16 cellular contexts compared by ENCODE assay signal in genomic region chr2:62814132-62814531, GRCh38.
DNase-seq lines count a peak whose midpoint lies in the region; ATAC-seq and TF ChIP-seq lines count a peak whose summit lies in the region.
"Had no signal": no experiment of that assay in that cellular context is flagged by ENCODE, and none has a peak within 500 bp of the region (broad histone marks: within the 10 kb centered on the region; RNA-seq: fewer than 3 reads in every experiment).

No MANE protein-coding gene starts in this region.

- intact Hi-C loops in A673 (cut with micrococcal nuclease; ENCODE audit: unreplicated experiment): no loop called here

- H3K27me3 ChIP-seq in A673 (replicated peaks; ENCODE audit: insufficient read depth, low read depth, low read length, poor library complexity) (no peaks in the 10 kb centered on the region), GM23338 (ENCODE audit: insufficient read depth) (no peaks in the 10 kb centered on the region)
- H3K27me3 ChIP-seq: foreskin keratinocyte had no signal

- 0 out of 2 replicates have a peak, but pooled peaks cover 6% of the 10 kb centered on the region for H4K20me1 ChIP-seq in GM23338 (replicated peaks; ENCODE audit: insufficient read depth)

- no TSS peak for BruUV-seq in A673 (replicated peaks; lab: Mats Ljungman, UMichigan)

- no peak for ATAC-seq in GM23338
- peak; percentile 56 for ATAC-seq in SK-N-SH treated with all-trans-retinoic acid at 6 μM for 48 hours
- ATAC-seq in GM19455 (IDR thresholded peaks at IDR 0.05; ENCODE audit: unreplicated experiment): no peak
- no peak for ATAC-seq in effector memory CD8-positive, alpha-beta T cell (replicated peaks)
- no peak for ATAC-seq in HG02571 (IDR thresholded peaks at IDR 0.05; ENCODE audit: unreplicated experiment)
- ATAC-seq: foreskin keratinocyte, left cardiac atrium had no signal

- no peak overlapping the region for H3K4me3 ChIP-seq in A673 (ENCODE audit: low read depth, low read length, poor library complexity, severe bottlenecking)
- H3K4me3 ChIP-seq in GM23338: no peak overlapping the region
- no peak overlapping the region for H3K4me3 ChIP-seq in fibroblast of the aortic adventitia (ENCODE audit: low read depth, low read length)

- H3K9me2 ChIP-seq in GM23338 (ENCODE audit: insufficient read depth): no peaks in the 10 kb centered on the region

- no peaks in the 10 kb centered on the region; the same call in 2 of the 3 replicates for H3K36me3 Mint-ChIP-seq in GM23338 (ENCODE audit: low read depth)
- H3K36me3 Mint-ChIP-seq in effector memory CD8-positive, alpha-beta T cell (ENCODE audit: insufficient read depth): no peaks in the 10 kb centered on the region

- H2AFZ ChIP-seq in GM23338: no peak overlapping the region

- no peaks in the 10 kb centered on the region for H3K9me3 Mint-ChIP-seq in GM23338
- H3K9me3 Mint-ChIP-seq in effector memory CD8-positive, alpha-beta T cell: no peaks in the 10 kb centered on the region
- H3K9me3 Mint-ChIP-seq: nephron progenitor cell had no signal

- H3K4me2 ChIP-seq in GM23338: no peak overlapping the region

- H3K79me2 ChIP-seq in GM23338 (replicated peaks; ENCODE audit: insufficient read depth): 0 out of 2 replicates have a peak, but pooled peaks cover 6% of the 10 kb centered on the region

- POLR2A ChIA-PET in A673 (lab: Charles Lee; ENCODE audit: low non-redundant PET): no interaction called here

- H3K36me3 ChIP-seq in A673 (ENCODE audit: insufficient read depth, low read length, poor library complexity, severe bottlenecking) (no peaks in the 10 kb centered on the region), GM23338 (ENCODE audit: insufficient read depth) (no peaks in the 10 kb centered on the region)

- no peaks in the 10 kb centered on the region for H3F3A ChIP-seq in GM23338 (replicated peaks; ENCODE audit: low read depth)

- no peak overlapping the region for H3K4me3 Mint-ChIP-seq in GM23338
- H3K4me3 Mint-ChIP-seq in effector memory CD8-positive, alpha-beta T cell: no peak overlapping the region
- H3K4me3 Mint-ChIP-seq: nephron progenitor cell had no signal

- H3K27ac ChIP-seq in A673 (ENCODE audit: low read depth, low read length, poor library complexity, severe bottlenecking) (no peak overlapping the region), GM23338 (ENCODE audit: low read depth) (no peak overlapping the region)
- H3K27ac ChIP-seq: C4-2B, foreskin keratinocyte had no signal

- H3K4me1 ChIP-seq in A673 (ENCODE audit: insufficient read depth, low read length, poor library complexity, severe bottlenecking): no peaks in the 10 kb centered on the region
- no peaks in the 10 kb centered on the region for H3K4me1 ChIP-seq in GM23338 (ENCODE audit: insufficient read depth)

- H3K27ac Mint-ChIP-seq in GM23338: 0 out of 2 replicates have a peak overlapping the region, but pooled peaks have one; percentile 1
- no peak overlapping the region for H3K27ac Mint-ChIP-seq in effector memory CD8-positive, alpha-beta T cell
- H3K27ac Mint-ChIP-seq: nephron progenitor cell had no signal

- no peaks in the 10 kb centered on the region for H3K9me3 ChIP-seq in A673 (ENCODE audit: low read depth, low read length, poor library complexity, severe bottlenecking)

- no peaks in the 10 kb centered on the region; the same call in 2 of the 3 replicates for H3K4me1 Mint-ChIP-seq in GM23338
- peaks cover 6 to 11% of the 10 kb centered on the region in 2 donors for H3K4me1 Mint-ChIP-seq in effector memory CD8-positive, alpha-beta T cell (ENCODE audit: low read depth in 2 of 2)
- H3K4me1 Mint-ChIP-seq: nephron progenitor cell had no signal

- DNase-seq in A673 (ENCODE audit: low spot score) (peak; percentile 37), GM23338 (ENCODE audit: low spot score) (no peak), fibroblast of the aortic adventitia (ENCODE audit: low read depth) (peak; percentile 43)
- no peak for DNase-seq in stimulated activated CD4-positive, alpha-beta T cell treated with anti-CD3 and anti-CD28 coated beads, Interleukin-15, amount 100 ng/mL, for 24 hours
- no peak for DNase-seq in effector memory CD8-positive, alpha-beta T cell
- DNase-seq: activated CD4-positive, CD25-positive, alpha-beta regulatory T cell; central memory CD4-positive, alpha-beta T cell; left cardiac atrium; NCI-H510A; nephron progenitor cell; Right ventricle myocardium superior had no signal

- no peak for TF ChIP-seq CTCF in A673 (conservative IDR thresholded peaks at IDR 0.05; ENCODE audit: low read depth, low read length)
- TF ChIP-seq CTCF in GM23338 (conservative IDR thresholded peaks at IDR 0.05; ENCODE audit: low read depth in 2 of 2): no peak
- TF ChIP-seq CTCF in fibroblast of the aortic adventitia (IDR thresholded peaks at IDR 0.05; ENCODE audit: insufficient read depth, low read length): no peak

- CTCF ChIA-PET in A673 (lab: Charles Lee): interaction anchor here (0.6 kb wide), 1 partner anchor 673 kb away, joined by 3 read pairs; no protein-coding TSS in a partner anchor

- peaks cover 2% of the 10 kb centered on the region for H3K27me3 Mint-ChIP-seq in GM23338 (ENCODE audit: insufficient read depth, low read depth, poor library complexity)
- no peaks in the 10 kb centered on the region for H3K27me3 Mint-ChIP-seq in effector memory CD8-positive, alpha-beta T cell

TF ChIP-seq in GM23338, 12 proteins besides CTCF, POLR2A, EP300 and RAD21 (continues in another document):
- TF ChIP-seq NANOG (IDR thresholded peaks at IDR 0.05; ENCODE audit: borderline replicate concordance) (no peak), CREB1 (CRISPR knock-in tag; IDR thresholded peaks at IDR 0.05; ENCODE audit: low read depth) (no peak), ETS1 (IDR thresholded peaks at IDR 0.05) (no peak), JUNB (IDR thresholded peaks at IDR 0.05; ENCODE audit: unreplicated experiment) (no peak), EZH2phosphoT487 (IDR thresholded peaks at IDR 0.05; ENCODE audit: unreplicated experiment) (no peak), STAT1 (IDR thresholded peaks at IDR 0.05; ENCODE audit: unreplicated experiment) (no peak), POLR2AphosphoS5 (IDR thresholded peaks at IDR 0.05; ENCODE audit: low read depth) (no peak)

TF ChIP-seq in SK-N-SH treated with all-trans-retinoic acid at 6 μM for 48 hours, 23 proteins besides CTCF, POLR2A, EP300 and RAD21:
- TF ChIP-seq BACH2 (CRISPR knock-in tag; IDR thresholded peaks at IDR 0.05; ENCODE audit: borderline replicate concordance): no peak
- no peak for TF ChIP-seq OSR1 (CRISPR knock-in tag; IDR thresholded peaks at IDR 0.05)
- TF ChIP-seq ZFP30 (CRISPR knock-in tag; IDR thresholded peaks at IDR 0.05): no peak
- no peak for TF ChIP-seq ARNTL (CRISPR knock-in tag; IDR thresholded peaks at IDR 0.05; ENCODE audit: borderline replicate concordance, low read depth)
- no peak for TF ChIP-seq ZFP3 (CRISPR knock-in tag; IDR thresholded peaks at IDR 0.05)
- TF ChIP-seq CSDC2 (CRISPR knock-in tag; IDR thresholded peaks at IDR 0.05): no peak
- no peak for TF ChIP-seq ESRRG (CRISPR knock-in tag; IDR thresholded peaks at IDR 0.05)
- no peak for TF ChIP-seq ZNF70 (CRISPR knock-in tag; IDR thresholded peaks at IDR 0.05)
- TF ChIP-seq CSRNP3 (CRISPR knock-in tag; IDR thresholded peaks at IDR 0.05): no peak
- TF ChIP-seq ZC3H10 (CRISPR knock-in tag; IDR thresholded peaks at IDR 0.05): no peak
- no peak for TF ChIP-seq ZNF565 (CRISPR knock-in tag; conservative IDR thresholded peaks at IDR 0.05; ENCODE audit: low read depth)
- no peak for TF ChIP-seq PPARA (CRISPR knock-in tag; IDR thresholded peaks at IDR 0.05; ENCODE audit: borderline replicate concordance)
- no peak for TF ChIP-seq TSHZ2 (CRISPR knock-in tag; IDR thresholded peaks at IDR 0.05)

Comparison
In these comparisons a context has a peak if more than half of its experiments do, and no peak if none do; other contexts are left out.
1. DNase-seq: peak in A673 (single experiment) and fibroblast of the aortic adventitia (single experiment); none in GM23338 (single experiment), stimulated activated CD4-positive, alpha-beta T cell treated with anti-CD3 and anti-CD28 coated beads, Interleukin-15, amount 100 ng/mL, for 24 hours (single experiment) and effector memory CD8-positive, alpha-beta T cell (0 of 3).